20 cellular contexts compared by ENCODE assay signal in genomic region chr6:161104966-161105365, GRCh38.
DNase-seq lines count a peak whose midpoint lies in the region; ATAC-seq and TF ChIP-seq lines count a peak whose summit lies in the region.
"Had no signal": no experiment of that assay in that cellular context is flagged by ENCODE, and none has a peak within 500 bp of the region (broad histone marks: within the 10 kb centered on the region; RNA-seq: fewer than 3 reads in every experiment).

No MANE protein-coding gene starts in this region.

- H3K27me3 ChIP-seq in ascending aorta: no peaks in the 10 kb centered on the region
- H3K27me3 ChIP-seq: neutrophil, right lobe of liver, transverse colon had no signal

- ATAC-seq in omental fat pad (ENCODE audit: low FRiP score): peak; percentile 45
- no peak for ATAC-seq in activated CD4-positive, CD25-positive, alpha-beta regulatory T cell treated with anti-CD3 and anti-CD28 coated beads, Interleukin-2, amount 50 U/mL, for 24 hours
- no peak for ATAC-seq in HG03354 (IDR thresholded peaks at IDR 0.05; ENCODE audit: poor library complexity, severe bottlenecking, unreplicated experiment)
- ATAC-seq: right lobe of liver had no signal

- H3K4me3 Mint-ChIP-seq in activated CD4-positive, alpha-beta memory T cell treated with anti-CD3 and anti-CD28 coated beads for 36 hours: no peak overlapping the region
- H3K4me3 Mint-ChIP-seq in activated CD4-positive, alpha-beta memory T cell treated with anti-CD3 and anti-CD28 coated beads, Interleukin-2, amount 10 ng/mL, durations not matched to agents 7 days and 5 days: no peak overlapping the region
- no peak overlapping the region for H3K4me3 Mint-ChIP-seq in dendritic cell treated with granulocyte-macrophage colony-stimulating factor and Interleukin-4, amounts not matched to agents 40 ng/mL and 50 ng/mL, for 4 days
- H3K4me3 Mint-ChIP-seq: activated naive CD8-positive, alpha-beta T cell treated with anti-CD3 and anti-CD28 coated beads, Interleukin-2, amount 10 ng/mL, durations not matched to agents 7 days and 5 days; CD4-positive, alpha-beta T cell had no signal

- no peak for DNase-seq in activated CD4-positive, alpha-beta memory T cell treated with anti-CD3 and anti-CD28 coated beads for 36 hours
- DNase-seq in activated CD4-positive, alpha-beta memory T cell treated with anti-CD3 and anti-CD28 coated beads, Interleukin-2, amount 10 ng/mL, durations not matched to agents 7 days and 5 days: no peak
- DNase-seq in M059J (ENCODE audit: low read depth) (peak; percentile 60), omental fat pad (ENCODE audit: low spot score) (no peak), ascending aorta (ENCODE audit: low spot score in 2 of 2) (no peak)
- DNase-seq: activated CD4-positive, alpha-beta T cell treated with anti-CD3 and anti-CD28 coated beads for 48 hours; activated naive CD8-positive, alpha-beta T cell treated with anti-CD3 and anti-CD28 coated beads, Interleukin-2, amount 10 ng/mL, durations not matched to agents 7 days and 5 days; caudate nucleus; CD4-positive, alpha-beta T cell; effector memory CD4-positive, alpha-beta T cell; left ventricle myocardium inferior; NCI-H1694 treated with DMSO at 0.1 percent for 48 hours; right lobe of liver; RPMI8226; stimulated activated naive CD4-positive, alpha-beta T cell; transverse colon had no signal

- H3K4me1 ChIP-seq in ascending aorta: peaks cover 0 to 4% of the 10 kb centered on the region in 2 donors
- H3K4me1 ChIP-seq: left ventricle myocardium inferior, right lobe of liver, transverse colon had no signal

- no peaks in the 10 kb centered on the region for H3K9me3 Mint-ChIP-seq in activated CD4-positive, alpha-beta memory T cell treated with anti-CD3 and anti-CD28 coated beads for 36 hours
- no peaks in the 10 kb centered on the region for H3K9me3 Mint-ChIP-seq in activated CD4-positive, alpha-beta memory T cell treated with anti-CD3 and anti-CD28 coated beads, Interleukin-2, amount 10 ng/mL, durations not matched to agents 7 days and 5 days
- no peaks in the 10 kb centered on the region for H3K9me3 Mint-ChIP-seq in dendritic cell treated with granulocyte-macrophage colony-stimulating factor and Interleukin-4, amounts not matched to agents 40 ng/mL and 50 ng/mL, for 4 days
- H3K9me3 Mint-ChIP-seq: CD4-positive, alpha-beta T cell had no signal

- H3K27ac Mint-ChIP-seq in activated CD4-positive, alpha-beta memory T cell treated with anti-CD3 and anti-CD28 coated beads for 36 hours: peak overlapping the region; percentile 33
- no peak overlapping the region for H3K27ac Mint-ChIP-seq in activated CD4-positive, alpha-beta memory T cell treated with anti-CD3 and anti-CD28 coated beads, Interleukin-2, amount 10 ng/mL, durations not matched to agents 7 days and 5 days
- peak overlapping the region; percentile 59 for H3K27ac Mint-ChIP-seq in dendritic cell treated with granulocyte-macrophage colony-stimulating factor and Interleukin-4, amounts not matched to agents 40 ng/mL and 50 ng/mL, for 4 days
- H3K27ac Mint-ChIP-seq: activated naive CD8-positive, alpha-beta T cell treated with anti-CD3 and anti-CD28 coated beads, Interleukin-2, amount 10 ng/mL, durations not matched to agents 7 days and 5 days; CD4-positive, alpha-beta T cell had no signal

- H3K27me3 Mint-ChIP-seq in activated CD4-positive, alpha-beta memory T cell treated with anti-CD3 and anti-CD28 coated beads for 36 hours: no peaks in the 10 kb centered on the region
- no peaks in the 10 kb centered on the region for H3K27me3 Mint-ChIP-seq in activated CD4-positive, alpha-beta memory T cell treated with anti-CD3 and anti-CD28 coated beads, Interleukin-2, amount 10 ng/mL, durations not matched to agents 7 days and 5 days
- H3K27me3 Mint-ChIP-seq in dendritic cell treated with granulocyte-macrophage colony-stimulating factor and Interleukin-4, amounts not matched to agents 40 ng/mL and 50 ng/mL, for 4 days: no peaks in the 10 kb centered on the region
- H3K27me3 Mint-ChIP-seq: activated naive CD8-positive, alpha-beta T cell treated with anti-CD3 and anti-CD28 coated beads, Interleukin-2, amount 10 ng/mL, durations not matched to agents 7 days and 5 days; CD4-positive, alpha-beta T cell had no signal

- no peak for TF ChIP-seq CTCF in omental fat pad (IDR thresholded peaks at IDR 0.05)
- no peak for TF ChIP-seq CTCF in ascending aorta (IDR thresholded peaks at IDR 0.05)

- intact Hi-C loops in activated CD4-positive, alpha-beta memory T cell treated with anti-CD3 and anti-CD28 coated beads for 36 hours (cut with micrococcal nuclease): no loop called here
- intact Hi-C loops in dendritic cell treated with granulocyte-macrophage colony-stimulating factor and Interleukin-4, amounts not matched to agents 40 ng/mL and 50 ng/mL, for 4 days (cut with micrococcal nuclease): loop anchor here (5.0 kb wide), 1 partner anchor 122 kb away; no protein-coding TSS in a partner anchor
- intact Hi-C loops in ascending aorta (cut with DNase I): loop anchor here (10.0 kb wide), 1 partner anchor 170 kb away; no protein-coding TSS in a partner anchor

- H3K27ac ChIP-seq in ascending aorta: no peak overlapping the region
- H3K27ac ChIP-seq: left ventricle myocardium inferior, neutrophil, right lobe of liver, transverse colon had no signal

- peaks cover 58% of the 10 kb centered on the region for H3K36me3 Mint-ChIP-seq in activated CD4-positive, alpha-beta memory T cell treated with anti-CD3 and anti-CD28 coated beads for 36 hours
- H3K36me3 Mint-ChIP-seq in activated CD4-positive, alpha-beta memory T cell treated with anti-CD3 and anti-CD28 coated beads, Interleukin-2, amount 10 ng/mL, durations not matched to agents 7 days and 5 days (ENCODE audit: low read depth): peaks cover 53% of the 10 kb centered on the region
- H3K36me3 Mint-ChIP-seq in dendritic cell treated with granulocyte-macrophage colony-stimulating factor and Interleukin-4, amounts not matched to agents 40 ng/mL and 50 ng/mL, for 4 days (ENCODE audit: low read depth): peaks cover 69% of the 10 kb centered on the region

- CTCF ChIA-PET in activated CD4-positive, alpha-beta memory T cell treated with anti-CD3 and anti-CD28 coated beads for 36 hours (lab: Charles Lee): no interaction called here
- CTCF ChIA-PET in activated CD4-positive, alpha-beta memory T cell treated with anti-CD3 and anti-CD28 coated beads, Interleukin-2, amount 10 ng/mL, durations not matched to agents 7 days and 5 days (lab: Charles Lee): interaction anchor here (0.7 to 1.2 kb wide), 2 partner anchors 24 to 269 kb away, joined by 4 to 5 read pairs; no protein-coding TSS in a partner anchor

- no peak overlapping the region for H3K4me3 ChIP-seq in ascending aorta
- H3K4me3 ChIP-seq: left ventricle myocardium inferior, right lobe of liver, transverse colon had no signal

- peaks cover 10% of the 10 kb centered on the region for H3K4me1 Mint-ChIP-seq in activated CD4-positive, alpha-beta memory T cell treated with anti-CD3 and anti-CD28 coated beads for 36 hours (ENCODE audit: low read depth)
- H3K4me1 Mint-ChIP-seq in activated CD4-positive, alpha-beta memory T cell treated with anti-CD3 and anti-CD28 coated beads, Interleukin-2, amount 10 ng/mL, durations not matched to agents 7 days and 5 days: peaks cover 3% of the 10 kb centered on the region
- H3K4me1 Mint-ChIP-seq in dendritic cell treated with granulocyte-macrophage colony-stimulating factor and Interleukin-4, amounts not matched to agents 40 ng/mL and 50 ng/mL, for 4 days (ENCODE audit: low read depth): peaks cover 51% of the 10 kb centered on the region

- peaks cover 35 to 57% of the 10 kb centered on the region in 2 donors for H3K36me3 ChIP-seq in ascending aorta

- POLR2A ChIA-PET in activated CD4-positive, alpha-beta memory T cell treated with anti-CD3 and anti-CD28 coated beads for 36 hours (lab: Charles Lee): no interaction called here
- POLR2A ChIA-PET in activated CD4-positive, alpha-beta memory T cell treated with anti-CD3 and anti-CD28 coated beads, Interleukin-2, amount 10 ng/mL, durations not matched to agents 7 days and 5 days (lab: Charles Lee): no interaction called here

- H3K9me3 ChIP-seq in ascending aorta: no peaks in the 10 kb centered on the region
- H3K9me3 ChIP-seq: left ventricle myocardium inferior, neutrophil, right lobe of liver, transverse colon had no signal
